In the genomic region with DNA sequence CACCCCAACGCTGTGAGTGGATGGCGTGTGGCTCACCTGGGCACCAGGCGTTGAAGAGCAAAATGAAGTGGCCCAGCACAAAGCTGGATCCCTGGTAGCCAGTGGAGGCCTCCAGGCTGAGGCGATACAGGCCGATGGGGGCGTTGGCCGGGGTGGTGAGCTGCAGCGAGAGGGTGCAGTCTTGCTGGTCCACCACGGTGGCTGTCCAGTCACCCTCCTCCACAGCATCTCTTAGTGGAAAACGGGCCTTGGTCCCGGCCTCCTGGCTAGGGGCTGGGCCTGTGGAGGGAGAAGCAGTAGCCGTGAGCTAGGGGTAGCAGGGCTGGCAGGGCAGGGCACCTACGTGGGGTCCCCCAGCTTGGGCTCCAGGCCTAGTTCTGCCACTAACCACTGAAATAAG, we compare ENCODE assay signal across 1 cellular context.
TF ChIP-seq lines count a peak whose summit lies in the region.

No MANE protein-coding gene starts in this region.

TF ChIP-seq in A549, 52 proteins besides CTCF, POLR2A, EP300 and RAD21:
- no peak for TF ChIP-seq TFCP2L1 (CRISPR knock-in tag; IDR thresholded peaks at IDR 0.05)
- TF ChIP-seq, protein P1, sequence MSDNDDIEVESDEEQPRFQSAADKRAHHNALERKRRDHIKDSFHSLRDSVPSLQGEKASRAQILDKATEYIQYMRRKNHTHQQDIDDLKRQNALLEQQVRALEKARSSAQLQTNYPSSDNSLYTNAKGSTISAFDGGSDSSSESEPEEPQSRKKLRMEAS (IDR thresholded peaks at IDR 0.05), result no peak
- no peak for TF ChIP-seq FOXS1 (CRISPR knock-in tag; IDR thresholded peaks at IDR 0.05)
- no peak for TF ChIP-seq NR3C1 (IDR thresholded peaks at IDR 0.05)
- no peak for TF ChIP-seq MAFK (IDR thresholded peaks at IDR 0.05; ENCODE audit: partially characterized antibody)
- no peak for TF ChIP-seq MYC (IDR thresholded peaks at IDR 0.05; ENCODE audit: borderline replicate concordance, low read length)
- no peak for TF ChIP-seq CEBPB (IDR thresholded peaks at IDR 0.05)
